ENCODE assay signal across 19 cellular contexts in genomic region chr5:55151923-55152842, GRCh38. TPM values are rescaled to one million over a fixed set of nuclear protein-coding genes. Genes with fewer than 3 reads are reported as not detected.
DNase-seq lines count a peak whose midpoint lies in the region; ATAC-seq and TF ChIP-seq lines count a peak whose summit lies in the region.
"Had no signal": no experiment of that assay in that cellular context is flagged by ENCODE, and none has a peak within 500 bp of the region (broad histone marks: within the 10 kb centered on the region; RNA-seq: fewer than 3 reads in every experiment).

No MANE protein-coding gene starts in this region.

- peak overlapping the region in 1 of 2 donors; percentile 66 for H3K27ac Mint-ChIP-seq in stimulated activated naive CD8-positive, alpha-beta T cell treated with anti-CD3 and anti-CD28 coated beads, Interleukin-15, amount 100 ng/mL, for 72 hours
- H3K27ac Mint-ChIP-seq: activated naive CD4-positive, alpha-beta T cell treated with anti-CD3 and anti-CD28 coated beads, Interleukin-2, amount 50 U/mL, for 72 hours; neural progenitor cell had no signal

- no peak overlapping the region for H2AK9ac ChIP-seq in IMR-90 (replicated peaks; ENCODE audit: low read depth, low read length, poor library complexity)

- no peaks in the 10 kb centered on the region for H3K36me3 ChIP-seq in IMR-90 (ENCODE audit: control insufficient read depth, insufficient read depth, low read length)
- H3K36me3 ChIP-seq: BE2C, gastroesophageal sphincter, neural progenitor cell, tibial nerve had no signal

- H2AFZ ChIP-seq in IMR-90 (replicated peaks; ENCODE audit: low read length, poor library complexity) = no peak overlapping the region
- H2AFZ ChIP-seq: neural progenitor cell had no signal

- H3K4me1 Mint-ChIP-seq in stimulated activated naive CD8-positive, alpha-beta T cell treated with anti-CD3 and anti-CD28 coated beads, Interleukin-15, amount 100 ng/mL, for 72 hours = no peaks in the 10 kb centered on the region
- H3K4me1 Mint-ChIP-seq: neural progenitor cell had no signal

- no peak overlapping the region for H4K5ac ChIP-seq in IMR-90 (ENCODE audit: low read depth, low read length)

- dilution Hi-C loops in IMR-90 (cut with HindIII; ENCODE audit: low sequenced_read_pairs, unreplicated experiment) = no loop called here

- H3K27me3 ChIP-seq in IMR-90 (ENCODE audit: control insufficient read depth, insufficient read depth, low read length) = no peaks in the 10 kb centered on the region
- no peaks in the 10 kb centered on the region for H3K27me3 ChIP-seq in foreskin keratinocyte
- H3K27me3 ChIP-seq: neural progenitor cell, tibial nerve had no signal

- H2BK5ac ChIP-seq in IMR-90 (ENCODE audit: low read depth, low read length, poor library complexity, severe bottlenecking) = no peak overlapping the region

- peaks cover 8% of the 10 kb centered on the region for H3K9me1 ChIP-seq in IMR-90 (ENCODE audit: insufficient read depth, low read length)

- ATAC-seq in IMR-90 (ENCODE audit: low read depth) = peak; percentile 73
- peak; percentile 96 for ATAC-seq in foreskin keratinocyte
- no peak for ATAC-seq in stimulated activated naive CD8-positive, alpha-beta T cell treated with anti-CD3 and anti-CD28 coated beads, Interleukin-15, amount 100 ng/mL, for 72 hours
- ATAC-seq in GM19395 (IDR thresholded peaks at IDR 0.05; ENCODE audit: unreplicated experiment) = no peak
- ATAC-seq: activated naive CD4-positive, alpha-beta T cell treated with anti-CD3 and anti-CD28 coated beads, Interleukin-2, amount 50 U/mL, for 72 hours; gastroesophageal sphincter; right cardiac atrium had no signal

- no peak for TF ChIP-seq POLR2A in IMR-90 (IDR thresholded peaks at IDR 0.05; ENCODE audit: low read depth, low read length)

- peak overlapping the region; percentile 70; the same call in 1 of the 2 replicates for H2BK20ac ChIP-seq in IMR-90 (ENCODE audit: low read depth, low read length)

- DNase-seq in AG09309 (ENCODE audit: low read depth) = peak; percentile 67
- DNase-seq in IMR-90 = peak; percentile 84
- DNase-seq in cardiac fibroblast (ENCODE audit: low read depth in 2 of 2) = peak; percentile 61 to 88
- DNase-seq in foreskin keratinocyte = peak; percentile 84 to 91
- DNase-seq in effector CD4-positive, alpha-beta T cell = no peak
- no peak for DNase-seq in stimulated activated naive CD8-positive, alpha-beta T cell treated with anti-CD3 and anti-CD28 coated beads, Interleukin-15, amount 100 ng/mL, for 72 hours
- no peak for DNase-seq in cortex of kidney (lab: John Stamatoyannopoulos, UW)
- DNase-seq: activated CD4-positive, alpha-beta T cell treated with anti-CD3 and anti-CD28 coated beads for 4 hours; BE2C; right cardiac atrium; SHP77 treated with DMSO at 0.1 percent for 48 hours; stimulated activated CD4-positive, alpha-beta T cell treated with anti-CD3 and anti-CD28 coated beads, Interleukin-4, amount 100 ng/mL, for 1 hour; T-helper 2 cell had no signal

- H3K9me3 ChIP-seq in IMR-90 (ENCODE audit: control insufficient read depth, insufficient read depth, low read length) = no peaks in the 10 kb centered on the region
- H3K9me3 ChIP-seq: BE2C, gastroesophageal sphincter, tibial nerve had no signal

- no peak overlapping the region for H3K4me3 Mint-ChIP-seq in stimulated activated naive CD8-positive, alpha-beta T cell treated with anti-CD3 and anti-CD28 coated beads, Interleukin-15, amount 100 ng/mL, for 72 hours
- H3K4me3 Mint-ChIP-seq: neural progenitor cell had no signal

- H3K4ac ChIP-seq in IMR-90 (ENCODE audit: low read depth, low read length) = peak overlapping the region; percentile 66; the same call in 1 of the 2 replicates

- in situ Hi-C loops in IMR-90 (cut with MboI; ENCODE audit: low sequenced_read_pairs) = loop anchor here (10.0 to 25.0 kb wide), 2 partner anchors 415 to 627 kb away; no protein-coding TSS in a partner anchor

- WGBS in IMR-90 (ENCODE audit: extremely low coverage in 2 of 2, insufficient read length in 1 of 2), 2 experiments = 86% methylated on average over 1 of the region's 5 CpGs; no CpG with 5 or more reads in 1 of the 2 experiments

- H2BK15ac ChIP-seq in IMR-90 (ENCODE audit: low read depth, low read length) = peak overlapping the region; percentile 31; the same call in 1 of the 3 replicates

- peaks cover 62% of the 10 kb centered on the region for H3K27me3 Mint-ChIP-seq in stimulated activated naive CD8-positive, alpha-beta T cell treated with anti-CD3 and anti-CD28 coated beads, Interleukin-15, amount 100 ng/mL, for 72 hours

- H3K4me3 ChIP-seq in AG09309 (ENCODE audit: control insufficient read depth, low read depth, low read length) (no peak overlapping the region), IMR-90 (ENCODE audit: insufficient read depth, low read depth, low read length) (no peak overlapping the region), cardiac fibroblast (replicated peaks in 1 of 2; ENCODE audit: low read depth in 2 of 2, low read length in 2 of 2) (no peak overlapping the region)
- H3K4me3 ChIP-seq: gastroesophageal sphincter, neural progenitor cell, tibial nerve had no signal

- peak overlapping the region in 1 of 2 experiments; percentile 12; a peak in 1 of 4 replicates for H4K8ac ChIP-seq in IMR-90 (ENCODE audit: low read depth in 2 of 2, low read length in 2 of 2)

- CTCF ChIA-PET in IMR-90 (lab: Yijun Ruan, JAX) = interaction anchor here (0.5 to 1.7 kb wide), 2 partner anchors 208 to 393 kb away, joined by 5 to 6 read pairs; no protein-coding TSS in a partner anchor

- intact Hi-C loops in IMR-90 (cut with micrococcal nuclease) = no loop called here

- H3K56ac ChIP-seq in IMR-90 (ENCODE audit: extremely low read depth, insufficient read depth, low read length) = no peak overlapping the region

- no peak overlapping the region for H4K91ac ChIP-seq in IMR-90 (ENCODE audit: insufficient read depth, low read depth, low read length)

- TF ChIP-seq RAD21 in IMR-90 (IDR thresholded peaks at IDR 0.05; ENCODE audit: low read length) = no peak

- H2AK5ac ChIP-seq in IMR-90 (ENCODE audit: low read depth, low read length) = peak overlapping the region; percentile 52; the same call in 1 of the 2 replicates

- TF ChIP-seq CTCF in AG09309 (IDR thresholded peaks at IDR 0.05; ENCODE audit: control insufficient read depth, insufficient read depth, low read depth, low read length, missing control alignments) = no peak
- no peak for TF ChIP-seq CTCF in IMR-90 (conservative IDR thresholded peaks at IDR 0.05; ENCODE audit: low read depth, low read length)
- no peak for TF ChIP-seq CTCF in cardiac fibroblast (IDR thresholded peaks at IDR 0.05; ENCODE audit: low read depth, low read length)
- no peak for TF ChIP-seq CTCF in foreskin keratinocyte (conservative IDR thresholded peaks at IDR 0.05)

- H3K27ac ChIP-seq in IMR-90 (ENCODE audit: insufficient read depth, low read length) (no peak overlapping the region), foreskin keratinocyte (peak overlapping the region; percentile 75)
- H3K27ac ChIP-seq: gastroesophageal sphincter, neural progenitor cell, tibial nerve had no signal

- no peak overlapping the region for H3K9ac ChIP-seq in IMR-90 (ENCODE audit: low read depth, low read length)
- H3K9ac ChIP-seq: neural progenitor cell had no signal

- POLR2A ChIA-PET in IMR-90 (lab: Charles Lee; ENCODE audit: unreplicated experiment) = interaction anchor here (0.7 kb wide), 1 partner anchor 1422 kb away, joined by 3 read pairs; no protein-coding TSS in a partner anchor

- BruUV-seq in IMR-90 (replicated peaks; lab: Mats Ljungman, UMichigan) = no TSS peak

- peak overlapping the region; percentile 62; the same call in 1 of the 2 replicates for H3K18ac ChIP-seq in IMR-90 (ENCODE audit: low read depth, low read length)

- H3K9me3 Mint-ChIP-seq in stimulated activated naive CD8-positive, alpha-beta T cell treated with anti-CD3 and anti-CD28 coated beads, Interleukin-15, amount 100 ng/mL, for 72 hours = peaks cover 0 to 7% of the 10 kb centered on the region in 2 donors
- H3K9me3 Mint-ChIP-seq: activated naive CD4-positive, alpha-beta T cell treated with anti-CD3 and anti-CD28 coated beads, Interleukin-2, amount 50 U/mL, for 72 hours had no signal

- 0 out of 2 replicates have a peak overlapping the region, but pooled peaks have one; percentile 38 for H3K23ac ChIP-seq in IMR-90 (ENCODE audit: low read depth, low read length)

- peak overlapping the region; percentile 66; the same call in 1 of the 2 replicates for H2BK120ac ChIP-seq in IMR-90 (ENCODE audit: low read depth, low read length)

- peak overlapping the region; percentile 93 for H3K14ac ChIP-seq in IMR-90 (replicated peaks; ENCODE audit: low read depth, low read length)

- no peaks in the 10 kb centered on the region for H4K20me1 ChIP-seq in IMR-90 (ENCODE audit: insufficient read depth, low read length)

- H3K4me2 ChIP-seq in IMR-90 (ENCODE audit: low read depth, low read length) = peak overlapping the region; percentile 31; the same call in 1 of the 2 replicates
- H3K4me2 ChIP-seq: neural progenitor cell had no signal

- 0 out of 4 replicates have a peak, but pooled peaks cover 0 to 5% of the 10 kb centered on the region in 2 experiments for H3K79me1 ChIP-seq in IMR-90 (ENCODE audit: low read depth in 1 of 2, low read length in 2 of 2)

- H3K4me1 ChIP-seq in IMR-90 (ENCODE audit: control insufficient read depth, insufficient read depth, low read length) (peaks cover 5% of the 10 kb centered on the region; the same call in 1 of the 2 replicates), foreskin keratinocyte (peaks cover 20% of the 10 kb centered on the region)
- H3K4me1 ChIP-seq: BE2C, gastroesophageal sphincter, neural progenitor cell, tibial nerve had no signal

TF ChIP-seq in IMR-90, 13 proteins besides CTCF, POLR2A, EP300 and RAD21 (continues in another document):
- TF ChIP-seq FOS (IDR thresholded peaks at IDR 0.05; ENCODE audit: low read depth, low read length) (0 out of 2 replicates have a peak, but pooled peaks have one; percentile 6), MXI1 (IDR thresholded peaks at IDR 0.05; ENCODE audit: borderline replicate concordance, low read depth, low read length) (0 out of 2 replicates have a peak, but pooled peaks have one; percentile 20)

RNA-seq across cellular contexts. Expression of gene GPX8, which starts 7.8 kb away (rescaled TPM):
- total RNA-seq in IMR-90 (2012; rRNA removed) = 166 and 201 TPM in 2 replicates
- 99.6 and 131 TPM in 2 replicates for polyA plus RNA-seq in IMR-90 (2012; rRNA removed)
- 24.5 and 37.6 TPM in 2 replicates for polyA plus RNA-seq in IMR-90 (2012; cell fraction: cytosol; rRNA removed)
- polyA plus RNA-seq in IMR-90 (2012; cell fraction: nucleus; rRNA removed; ENCODE audit: low replicate concordance) = 3.7 and 39.0 TPM in 2 replicates
- total RNA-seq in foreskin keratinocyte = 47.2 and 63.1 TPM in 2 replicates
- 44.5 and 49.1 TPM in 2 replicates for polyA plus RNA-seq in foreskin keratinocyte
- total RNA-seq: activated naive CD4-positive, alpha-beta T cell treated with anti-CD3 and anti-CD28 coated beads, Interleukin-2, amount 50 U/mL, for 72 hours had no signal

RNA-seq across cellular contexts. Expression of gene CDC20B, which starts 20.8 kb away (rescaled TPM):
- total RNA-seq in IMR-90 (2012; rRNA removed) = not detected in 2 replicates
- not detected in 2 replicates for polyA plus RNA-seq in IMR-90 (2012; rRNA removed)
- polyA plus RNA-seq in IMR-90 (2012; cell fraction: cytosol; rRNA removed) = not detected in 2 replicates
- polyA plus RNA-seq in IMR-90 (2012; cell fraction: nucleus; rRNA removed; ENCODE audit: low replicate concordance) = 0.05 TPM in 1 of 2 replicates, not detected in the other
- not detected in 2 replicates for total RNA-seq in foreskin keratinocyte
- not detected in 2 replicates for polyA plus RNA-seq in foreskin keratinocyte
- total RNA-seq: activated naive CD4-positive, alpha-beta T cell treated with anti-CD3 and anti-CD28 coated beads, Interleukin-2, amount 50 U/mL, for 72 hours; gastroesophageal sphincter; H1; right cardiac atrium; tibial nerve had no signal
- polyA plus RNA-seq: right cardiac atrium had no signal

RNA-seq across cellular contexts. Expression of gene GZMA, which starts 49.7 kb away (rescaled TPM):
- not detected in 2 replicates for total RNA-seq in IMR-90 (2012; rRNA removed)
- not detected in 2 replicates for polyA plus RNA-seq in IMR-90 (2012; rRNA removed)
- not detected in 2 replicates for polyA plus RNA-seq in IMR-90 (2012; cell fraction: cytosol; rRNA removed)
- polyA plus RNA-seq in IMR-90 (2012; cell fraction: nucleus; rRNA removed; ENCODE audit: low replicate concordance) = not detected in 2 replicates
- total RNA-seq in foreskin keratinocyte = not detected in 2 replicates
- polyA plus RNA-seq in foreskin keratinocyte = not detected in 2 replicates
- total RNA-seq: H1 had no signal
- polyA plus RNA-seq: H1 had no signal

Comparison
In these comparisons a context has a peak if more than half of its experiments do, and no peak if none do; other contexts are left out.
1. DNase-seq: peak in AG09309 (single experiment), IMR-90 (single experiment), cardiac fibroblast (2 of 2) and foreskin keratinocyte (2 of 2); none in effector CD4-positive, alpha-beta T cell (single experiment), stimulated activated naive CD8-positive, alpha-beta T cell treated with anti-CD3 and anti-CD28 coated beads, Interleukin-15, amount 100 ng/mL, for 72 hours (0 of 2) and cortex of kidney (single experiment).
2. ATAC-seq: peak in IMR-90 (single experiment) and foreskin keratinocyte (single experiment); none in stimulated activated naive CD8-positive, alpha-beta T cell treated with anti-CD3 and anti-CD28 coated beads, Interleukin-15, amount 100 ng/mL, for 72 hours (single experiment) and GM19395 (single experiment).